Comparison of ENCODE assay signal across 8 cellular contexts in the genomic region with DNA sequence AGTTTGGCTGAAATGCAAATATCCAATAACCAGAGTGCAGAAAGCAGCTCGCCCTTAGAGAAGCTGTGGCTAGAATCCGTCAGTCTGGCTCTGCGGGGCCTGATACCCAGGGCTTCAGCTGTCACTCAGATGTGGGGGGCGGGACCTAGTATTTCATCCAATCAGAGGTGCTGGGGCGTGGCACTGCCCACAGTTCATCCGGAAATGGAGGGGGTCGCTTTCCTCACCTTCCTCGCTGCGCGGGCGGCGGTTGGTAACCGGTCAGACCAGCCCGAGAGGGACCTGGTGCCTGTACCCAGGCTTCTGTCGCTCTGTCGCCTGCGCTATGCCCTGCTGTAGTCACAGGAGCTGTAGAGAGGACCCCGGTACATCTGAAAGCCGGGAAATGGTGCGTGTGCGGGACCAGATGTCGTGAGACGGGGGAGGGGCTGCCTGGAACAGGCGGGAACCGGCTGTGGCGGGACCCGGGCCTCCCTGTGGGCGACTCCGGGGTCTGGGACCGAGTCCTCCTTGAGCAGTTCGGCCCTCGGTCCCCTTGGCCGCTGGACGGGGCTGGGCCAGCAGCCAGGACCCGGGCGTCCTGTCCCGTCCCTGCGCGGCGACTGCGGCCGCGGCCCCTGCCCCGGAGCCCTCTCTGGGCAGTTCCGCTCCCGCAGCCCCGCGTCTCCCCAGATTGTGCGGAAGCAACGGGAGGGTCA. TPM values are rescaled to one million over a fixed set of nuclear protein-coding genes. Genes with fewer than 3 reads are reported as not detected.
A peak's percentile ranks its signal among the peaks of the same experiment; 100 is the strongest.
DNase-seq lines count a peak whose midpoint lies in the region; ATAC-seq and TF ChIP-seq lines count a peak whose summit lies in the region.

A gene (plus strand): TSS at position 222 of the 698 bp plus-strand sequence. CDS start 104 bp downstream, at position 326.

- H3K4me3 Mint-ChIP-seq in T-helper 17 cell (peak within 1 kb of the TSS; percentile 99), progenitor cell of endocrine pancreas (ENCODE audit: low read depth) (peak within 1 kb of the TSS; percentile 97)

- peaks cover 3% of the 10 kb centered on the region for H3K36me3 ChIP-seq in left ventricle myocardium inferior
- H3K36me3 ChIP-seq in upper lobe of right lung = no peaks in the 10 kb centered on the region

- no peaks in the 10 kb centered on the region for H3K9me3 ChIP-seq in T-helper 17 cell (ENCODE audit: control insufficient read depth, low read length, poor library complexity, severe bottlenecking)
- H3K9me3 ChIP-seq in left ventricle myocardium inferior (replicated peaks) = no peaks in the 10 kb centered on the region
- no peaks in the 10 kb centered on the region for H3K9me3 ChIP-seq in upper lobe of right lung

- H3K27ac Mint-ChIP-seq in T-helper 17 cell (peak within 1 kb of the TSS; percentile 97), progenitor cell of endocrine pancreas (peak within 1 kb of the TSS; percentile 100)

- H3K27me3 Mint-ChIP-seq in T-helper 17 cell (no peaks in the 10 kb centered on the region), progenitor cell of endocrine pancreas (no peaks in the 10 kb centered on the region)

- H3K4me3 ChIP-seq in left ventricle myocardium inferior (peak within 1 kb of the TSS; percentile 84), upper lobe of right lung (peak within 1 kb of the TSS; percentile 96)

- peaks cover 14% of the 10 kb centered on the region for H3K9me3 Mint-ChIP-seq in progenitor cell of endocrine pancreas (ENCODE audit: low read depth)

- TF ChIP-seq CTCF in left ventricle myocardium inferior (IDR thresholded peaks at IDR 0.05; ENCODE audit: borderline replicate concordance) (no peak), progenitor cell of endocrine pancreas (IDR thresholded peaks at IDR 0.05; ENCODE audit: unreplicated experiment) (no peak), upper lobe of right lung (IDR thresholded peaks at IDR 0.05) (no peak)

- peaks cover 34% of the 10 kb centered on the region for H3K4me1 Mint-ChIP-seq in T-helper 17 cell
- peaks cover 32% of the 10 kb centered on the region for H3K4me1 Mint-ChIP-seq in progenitor cell of endocrine pancreas (ENCODE audit: low read depth)

- peaks cover 36% of the 10 kb centered on the region for H3K4me1 ChIP-seq in left ventricle myocardium inferior
- peaks cover 19% of the 10 kb centered on the region for H3K4me1 ChIP-seq in upper lobe of right lung

- intact Hi-C loops in left ventricle myocardium inferior (cut with micrococcal nuclease) (loop anchor here (10.0 kb wide), 1 partner anchor 60 kb away; no protein-coding TSS in a partner anchor), upper lobe of right lung (cut with DNase I) (no loop called here)

- H3K36me3 Mint-ChIP-seq in T-helper 17 cell (ENCODE audit: low read depth) (no peaks in the 10 kb centered on the region), progenitor cell of endocrine pancreas (ENCODE audit: insufficient read depth) (peaks cover 39% of the 10 kb centered on the region)

- DNase-seq in NCI-H1694 treated with DMSO at 0.1 percent for 48 hours (lab: John Stamatoyannopoulos, UW) (peak; percentile 7), T-helper 17 cell (peak; percentile 71 to 82 (median 82)), amygdala (lab: John Stamatoyannopoulos, UW) (peak; percentile 24 to 97 (median 88)), left ventricle myocardium inferior (peak; percentile 95), progenitor cell of endocrine pancreas (ENCODE audit: low spot score, unreplicated experiment) (peak; percentile 93), upper lobe of right lung (peak; percentile 95)

- H3K27ac ChIP-seq in left ventricle myocardium inferior (replicated peaks) (peak within 1 kb of the TSS; percentile 93), upper lobe of right lung (peak within 1 kb of the TSS; percentile 97)

- peak; percentile 55 for ATAC-seq in GM18499 (IDR thresholded peaks at IDR 0.05; ENCODE audit: insufficient read depth, unreplicated experiment)
- peak; percentile 85 for ATAC-seq in HG02938 (IDR thresholded peaks at IDR 0.05; ENCODE audit: unreplicated experiment)
- peak; percentile 92 for ATAC-seq in T-helper 17 cell
- peak; percentile 98 for ATAC-seq in upper lobe of right lung

- no peaks in the 10 kb centered on the region for H3K27me3 ChIP-seq in left ventricle myocardium inferior (ENCODE audit: low read depth)
- no peaks in the 10 kb centered on the region for H3K27me3 ChIP-seq in upper lobe of right lung

RNA-seq across cellular contexts. Expression of the gene that starts here (rescaled TPM):
- 10 to 100 TPM; 14.3 to 18.7 TPM for total RNA-seq in T-helper 17 cell
- 3.3 TPM for total RNA-seq in left ventricle myocardium inferior
- total RNA-seq in progenitor cell of endocrine pancreas = 13.4 and 14.1 TPM in 2 replicates
- 10.9 TPM for total RNA-seq in upper lobe of right lung

Comparison
In these comparisons a context has a peak if more than half of its experiments do, and no peak if none do; other contexts are left out.
1. Peak in every context shown above with its lines: DNase-seq, ATAC-seq, H3K4me3 ChIP-seq and H3K27ac ChIP-seq.
2. DNase-seq: peak in every context shown above with its lines; median percentile 95 in left ventricle myocardium inferior; 95 in upper lobe of right lung; 93 in progenitor cell of endocrine pancreas; 88 in amygdala; 82 in T-helper 17 cell; 7 in NCI-H1694 treated with DMSO at 0.1 percent for 48 hours.